ENCODE assay signal across 1 cellular context in genomic region chr15:71237456-71238188, GRCh38.
TF ChIP-seq lines count a peak whose summit lies in the region.

No MANE protein-coding gene starts in this region.

TF ChIP-seq in K562, 482 proteins besides CTCF, POLR2A, EP300 and RAD21 (continued from another document and continues in another):
- TF ChIP-seq TFE3 (CRISPR knock-in tag; IDR thresholded peaks at IDR 0.05) (no peak), E2F8 (IDR thresholded peaks at IDR 0.05; ENCODE audit: low read depth, partially characterized antibody) (no peak), NCOA1 (IDR thresholded peaks at IDR 0.05; ENCODE audit: low read depth) (no peak), MCM3 (IDR thresholded peaks at IDR 0.05) (no peak), STAT5B (CRISPR knock-in tag; IDR thresholded peaks at IDR 0.05) (no peak), CTCFL (IDR thresholded peaks at IDR 0.05; ENCODE audit: borderline replicate concordance, insufficient read depth, low read depth, low read length, poor library complexity, severe bottlenecking) (no peak), ZEB2 (IDR thresholded peaks at IDR 0.05) (no peak), FOXK2 (conservative IDR thresholded peaks at IDR 0.05 in 1 of 2, IDR thresholded peaks at IDR 0.05 in 1 of 2; ENCODE audit: low read depth in 2 of 2) (no peak), MECOM (CRISPR knock-in tag; IDR thresholded peaks at IDR 0.05) (no peak), NELFE (IDR thresholded peaks at IDR 0.05; ENCODE audit: insufficient read depth, insufficient read length) (no peak), NFIX (CRISPR knock-in tag; IDR thresholded peaks at IDR 0.05; ENCODE audit: low read depth) (no peak), CHD1 (IDR thresholded peaks at IDR 0.05; ENCODE audit: low read length) (no peak), CLOCK (CRISPR knock-in tag; IDR thresholded peaks at IDR 0.05; ENCODE audit: borderline replicate concordance) (no peak), HMG20B (CRISPR knock-in tag; IDR thresholded peaks at IDR 0.05) (no peak), CTBP1 (IDR thresholded peaks at IDR 0.05; ENCODE audit: borderline replicate concordance) (peak; percentile 41; the same call in 1 of the 2 replicates), NFE2L1 (tag; IDR thresholded peaks at IDR 0.05; ENCODE audit: borderline replicate concordance, low read depth) (no peak), THRA (IDR thresholded peaks at IDR 0.05) (no peak), KLF16 (IDR thresholded peaks at IDR 0.05) (no peak), ZNF121 (CRISPR knock-in tag; conservative IDR thresholded peaks at IDR 0.05) (no peak), ZNF311 (CRISPR knock-in tag; IDR thresholded peaks at IDR 0.05) (no peak), ZNF280B (CRISPR knock-in tag; IDR thresholded peaks at IDR 0.05) (no peak), CHCHD3 (CRISPR knock-in tag; IDR thresholded peaks at IDR 0.05) (no peak), TAF7 (tag; IDR thresholded peaks at IDR 0.05) (no peak), SMAD1 (IDR thresholded peaks at IDR 0.05; ENCODE audit: low read depth, low read length, partially characterized antibody) (no peak), PRDM10 (IDR thresholded peaks at IDR 0.05; ENCODE audit: partially characterized antibody) (no peak), NR2C2 (CRISPR knock-in tag; IDR thresholded peaks at IDR 0.05) (no peak), NR2C2 (tag; IDR thresholded peaks at IDR 0.05) (peak; percentile 18; the same call in 1 of the 2 replicates), ZNF384 (IDR thresholded peaks at IDR 0.05; ENCODE audit: low read depth, low read length) (no peak), IRF1 (CRISPR knock-in tag; IDR thresholded peaks at IDR 0.05; ENCODE audit: borderline replicate concordance) (no peak), DNMT1 (IDR thresholded peaks at IDR 0.05) (no peak), ATF1 (CRISPR knock-in tag; IDR thresholded peaks at IDR 0.05) (no peak), ATF1 (tag; IDR thresholded peaks at IDR 0.05) (peak; percentile 57), ELF2 (CRISPR knock-in tag; IDR thresholded peaks at IDR 0.05) (no peak), EP400 (IDR thresholded peaks at IDR 0.05) (no peak), PHB2 (IDR thresholded peaks at IDR 0.05; ENCODE audit: low read depth) (no peak), PTRF (tag; IDR thresholded peaks at IDR 0.05) (no peak), GTF2F1 (IDR thresholded peaks at IDR 0.05; ENCODE audit: low read depth, low read length) (no peak), TRIM24 (IDR thresholded peaks at IDR 0.05) (no peak), ZNF398 (CRISPR knock-in tag; IDR thresholded peaks at IDR 0.05) (no peak), E2F6 (IDR thresholded peaks at IDR 0.05; ENCODE audit: borderline replicate concordance in 1 of 2, extremely low read depth in 1 of 2, insufficient read depth in 1 of 2, insufficient read length in 1 of 2, low read depth in 1 of 2, low read length in 1 of 2, poor library complexity in 1 of 2, severe bottlenecking in 1 of 2) (peak in 1 of 2 experiments; percentile 12), ZBTB26 (CRISPR knock-in tag; IDR thresholded peaks at IDR 0.05) (no peak), MCM7 (IDR thresholded peaks at IDR 0.05) (no peak), IRF2 (CRISPR knock-in tag; IDR thresholded peaks at IDR 0.05) (no peak), TARDBP (IDR thresholded peaks at IDR 0.05) (no peak), ZNF232 (CRISPR knock-in tag; IDR thresholded peaks at IDR 0.05) (no peak)
